ENCODE assay signal across 18 cellular contexts in the genomic region with DNA sequence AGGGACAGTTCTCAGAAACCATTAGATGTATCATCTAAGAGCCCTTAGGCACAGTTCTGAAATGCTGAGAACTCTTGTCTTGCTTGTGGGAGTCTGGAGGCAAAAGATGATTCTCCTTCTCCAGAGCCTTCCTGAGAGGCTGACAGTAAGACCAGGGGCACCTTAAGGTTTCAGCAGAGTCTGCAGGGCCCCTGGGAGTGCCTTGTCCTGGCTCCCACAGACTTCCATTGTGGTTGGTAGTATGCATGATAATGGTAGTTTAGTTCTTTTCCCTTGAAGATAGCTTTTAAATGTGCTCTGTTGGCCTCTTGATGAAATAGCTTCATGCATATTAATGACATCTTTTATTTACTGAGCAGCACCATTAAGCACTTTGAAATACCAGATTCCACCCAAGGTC.
DNase-seq lines count a peak whose midpoint lies in the region; ATAC-seq and TF ChIP-seq lines count a peak whose summit lies in the region.
"Had no signal": no experiment of that assay in that cellular context is flagged by ENCODE, and none has a peak within 500 bp of the region (broad histone marks: within the 10 kb centered on the region; RNA-seq: fewer than 3 reads in every experiment).

No MANE protein-coding gene starts in this region.

- TF ChIP-seq POLR2A in IMR-90 (IDR thresholded peaks at IDR 0.05; ENCODE audit: low read depth, low read length): no peak

- H3K4me1 Mint-ChIP-seq in brain (peaks cover 35% of the 10 kb centered on the region), glutamatergic neuron (ENCODE audit: low read depth, unreplicated experiment) (peaks cover 2% of the 10 kb centered on the region)
- H3K4me1 Mint-ChIP-seq: CD4-positive, alpha-beta memory T cell had no signal

- H3K9me1 ChIP-seq in IMR-90 (ENCODE audit: insufficient read depth, low read length): 0 out of 2 replicates have a peak, but pooled peaks cover 4% of the 10 kb centered on the region

- H3K36me3 ChIP-seq in IMR-90 (ENCODE audit: control insufficient read depth, insufficient read depth, low read length) (no peaks in the 10 kb centered on the region), neuronal stem cell (replicated peaks in 1 of 2; ENCODE audit: control insufficient read depth in 2 of 2, insufficient read depth in 2 of 2, low read length in 2 of 2) (no peaks in the 10 kb centered on the region)
- H3K36me3 ChIP-seq: HAP-1 had no signal

- H2BK20ac ChIP-seq in IMR-90 (ENCODE audit: low read depth, low read length): no peak overlapping the region

- no peak overlapping the region for H3K56ac ChIP-seq in IMR-90 (ENCODE audit: extremely low read depth, insufficient read depth, low read length)

- H3K79me1 ChIP-seq in IMR-90 (ENCODE audit: low read depth in 1 of 2, low read length in 2 of 2) (no peaks in the 10 kb centered on the region), neuronal stem cell (ENCODE audit: low read depth, low read length) (no peaks in the 10 kb centered on the region)

- H2BK5ac ChIP-seq in IMR-90 (ENCODE audit: low read depth, low read length, poor library complexity, severe bottlenecking) (no peak overlapping the region), neuronal stem cell (ENCODE audit: low read length) (no peak overlapping the region)

- H3K9me3 Mint-ChIP-seq in brain (no peaks in the 10 kb centered on the region), glutamatergic neuron (ENCODE audit: unreplicated experiment) (peaks cover 3% of the 10 kb centered on the region)

- H3K4me3 Mint-ChIP-seq in brain (no peak overlapping the region), glutamatergic neuron (ENCODE audit: unreplicated experiment) (peak overlapping the region; percentile 53)
- H3K4me3 Mint-ChIP-seq: CD4-positive, alpha-beta memory T cell had no signal

- no peak overlapping the region for H2AFZ ChIP-seq in IMR-90 (replicated peaks; ENCODE audit: low read length, poor library complexity)
- H2AFZ ChIP-seq in neuronal stem cell (ENCODE audit: low read length): peak overlapping the region; percentile 30

- no peak for ATAC-seq in IMR-90 (ENCODE audit: low read depth)
- ATAC-seq: GM12878 had no signal

- H3K14ac ChIP-seq in IMR-90 (replicated peaks; ENCODE audit: low read depth, low read length) (no peak overlapping the region), neuronal stem cell (ENCODE audit: low read length) (no peak overlapping the region)

- no peak overlapping the region for H3K4me3 ChIP-seq in IMR-90 (ENCODE audit: insufficient read depth, low read depth, low read length)
- H3K4me3 ChIP-seq in neuronal stem cell (ENCODE audit: low read length in 2 of 2): no peak overlapping the region
- H3K4me3 ChIP-seq: GM12878, HAP-1 had no signal

- H3K27ac Mint-ChIP-seq in brain (peak overlapping the region; percentile 30 to 95 (median 81)), glutamatergic neuron (ENCODE audit: unreplicated experiment) (peak overlapping the region; percentile 44)

- no peak for TF ChIP-seq CTCF in IMR-90 (conservative IDR thresholded peaks at IDR 0.05; ENCODE audit: low read depth, low read length)
- no peak for TF ChIP-seq CTCF in brain (conservative IDR thresholded peaks at IDR 0.05)
- no peak for TF ChIP-seq CTCF in glutamatergic neuron (IDR thresholded peaks at IDR 0.05; ENCODE audit: partially characterized antibody, unreplicated experiment)
- no peak for TF ChIP-seq CTCF in RWPE1 (conservative IDR thresholded peaks at IDR 0.05; ENCODE audit: low read depth)

- H3K27me3 Mint-ChIP-seq in brain (no peaks in the 10 kb centered on the region), glutamatergic neuron (ENCODE audit: unreplicated experiment) (no peaks in the 10 kb centered on the region)

- H3K9me3 ChIP-seq in IMR-90 (ENCODE audit: control insufficient read depth, insufficient read depth, low read length): no peaks in the 10 kb centered on the region
- H3K9me3 ChIP-seq in neuronal stem cell (replicated peaks in 1 of 2; ENCODE audit: control insufficient read depth in 2 of 2, insufficient read depth in 1 of 2, low read depth in 1 of 2, low read length in 2 of 2): no peaks in the 10 kb centered on the region
- H3K9me3 ChIP-seq: HAP-1 had no signal

- H3K27me3 ChIP-seq in IMR-90 (ENCODE audit: control insufficient read depth, insufficient read depth, low read length) (peaks cover 4% of the 10 kb centered on the region), neuronal stem cell (ENCODE audit: control insufficient read depth in 3 of 3, insufficient read depth in 3 of 3, low read depth in 1 of 3, low read length in 3 of 3) (no peaks in the 10 kb centered on the region)

- H3K9ac ChIP-seq in IMR-90 (ENCODE audit: low read depth, low read length) (no peak overlapping the region), neuronal stem cell (ENCODE audit: low read depth, low read length, poor library complexity) (no peak overlapping the region)

- H2BK15ac ChIP-seq in IMR-90 (ENCODE audit: low read depth, low read length): no peak overlapping the region
- H2BK15ac ChIP-seq in neuronal stem cell (ENCODE audit: low read length): no peak overlapping the region

- no TSS peak for BruUV-seq in IMR-90 (replicated peaks; lab: Mats Ljungman, UMichigan)

- no peak overlapping the region for H4K8ac ChIP-seq in IMR-90 (ENCODE audit: low read depth in 2 of 2, low read length in 2 of 2)
- H4K8ac ChIP-seq in neuronal stem cell (ENCODE audit: low read depth, low read length): no peak overlapping the region

- H3K4me1 ChIP-seq in IMR-90 (ENCODE audit: control insufficient read depth, insufficient read depth, low read length) (peaks cover 6% of the 10 kb centered on the region), neuronal stem cell (ENCODE audit: control insufficient read depth in 2 of 2, insufficient read depth in 1 of 2, low read depth in 1 of 2, low read length in 2 of 2) (peaks cover 0 to 20% of the 10 kb centered on the region in 2 donors)
- H3K4me1 ChIP-seq: HAP-1 had no signal

- TF ChIP-seq RAD21 in IMR-90 (IDR thresholded peaks at IDR 0.05; ENCODE audit: low read length): no peak

- no peak overlapping the region for H4K91ac ChIP-seq in IMR-90 (ENCODE audit: insufficient read depth, low read depth, low read length)
- no peak overlapping the region for H4K91ac ChIP-seq in neuronal stem cell (ENCODE audit: low read depth, low read length, poor library complexity)

- no peak overlapping the region for H2BK120ac ChIP-seq in IMR-90 (ENCODE audit: low read depth, low read length)
- H2BK120ac ChIP-seq in neuronal stem cell (ENCODE audit: low read depth, low read length): no peak overlapping the region

- intact Hi-C loops in IMR-90 (cut with micrococcal nuclease): loop anchor here (10.0 kb wide), 1 partner anchor 1573 kb away; no protein-coding TSS in a partner anchor

- DNase-seq in IMR-90: no peak
- DNase-seq in glutamatergic neuron: no peak
- DNase-seq in neuronal stem cell (ENCODE audit: low spot score): no peak
- no peak for DNase-seq in RWPE1 (ENCODE audit: low spot score)
- DNase-seq in NCI-H524 (lab: John Stamatoyannopoulos, UW): no peak
- DNase-seq in occipital lobe (lab: John Stamatoyannopoulos, UW): no peak
- no peak for DNase-seq in midbrain (lab: John Stamatoyannopoulos, UW)
- DNase-seq: C1 segment of cervical spinal cord; Calu3; CD4-positive, alpha-beta memory T cell; COR-L47; DMS53; EL; GDM1; GOT3 had no signal

- H4K20me1 ChIP-seq in IMR-90 (ENCODE audit: insufficient read depth, low read length): no peaks in the 10 kb centered on the region

- no peak overlapping the region for H2AK9ac ChIP-seq in IMR-90 (replicated peaks; ENCODE audit: low read depth, low read length, poor library complexity)

- H3K4ac ChIP-seq in IMR-90 (ENCODE audit: low read depth, low read length) (no peak overlapping the region), neuronal stem cell (ENCODE audit: low read length) (no peak overlapping the region)

- H3K27ac ChIP-seq in IMR-90 (ENCODE audit: insufficient read depth, low read length) (no peak overlapping the region), neuronal stem cell (replicated peaks; ENCODE audit: low read length) (no peak overlapping the region), RWPE1 (no peak overlapping the region)

- H3K36me3 Mint-ChIP-seq in brain: no peaks in the 10 kb centered on the region
- no peaks in the 10 kb centered on the region for H3K36me3 Mint-ChIP-seq in glutamatergic neuron (ENCODE audit: unreplicated experiment)
- H3K36me3 Mint-ChIP-seq: CD4-positive, alpha-beta memory T cell had no signal

- CTCF ChIA-PET in IMR-90 (lab: Yijun Ruan, JAX): no interaction called here
- CTCF ChIA-PET in RWPE1 (lab: Yijun Ruan, JAX): interaction anchor here (0.6 kb wide), 1 partner anchor 18 kb away, joined by 3 read pairs; no protein-coding TSS in a partner anchor

- H4K5ac ChIP-seq in IMR-90 (ENCODE audit: low read depth, low read length): no peak overlapping the region

- H3K18ac ChIP-seq in IMR-90 (ENCODE audit: low read depth, low read length) (peak overlapping the region; percentile 64; the same call in 1 of the 2 replicates), neuronal stem cell (ENCODE audit: low read length) (no peak overlapping the region)

- H2AK5ac ChIP-seq in IMR-90 (ENCODE audit: low read depth, low read length) (no peak overlapping the region), neuronal stem cell (ENCODE audit: low read depth, low read length) (no peak overlapping the region)

- POLR2A ChIA-PET in IMR-90 (lab: Charles Lee; ENCODE audit: unreplicated experiment): no interaction called here
- POLR2A ChIA-PET in RWPE1 (lab: Yijun Ruan, JAX; ENCODE audit: low non-redundant PET): no interaction called here

- no peak overlapping the region for H2BK12ac ChIP-seq in neuronal stem cell (ENCODE audit: low read length)

- dilution Hi-C loops in IMR-90 (cut with HindIII; ENCODE audit: low sequenced_read_pairs, unreplicated experiment): no loop called here

- H3K23ac ChIP-seq in IMR-90 (ENCODE audit: low read depth, low read length) (no peak overlapping the region), neuronal stem cell (ENCODE audit: low read depth, low read length, poor library complexity) (no peak overlapping the region)

- in situ Hi-C loops in IMR-90 (cut with MboI; ENCODE audit: low sequenced_read_pairs): no loop called here

- H3K4me2 ChIP-seq in IMR-90 (ENCODE audit: low read depth, low read length) (no peak overlapping the region), neuronal stem cell (ENCODE audit: insufficient read depth, low read length, poor library complexity, severe bottlenecking) (no peak overlapping the region)

TF ChIP-seq in IMR-90, 13 proteins besides CTCF, POLR2A, EP300 and RAD21 (continues in another document):
- TF ChIP-seq MXI1 (IDR thresholded peaks at IDR 0.05; ENCODE audit: borderline replicate concordance, low read depth, low read length) (no peak), SMC3 (IDR thresholded peaks at IDR 0.05; ENCODE audit: low read depth, low read length) (no peak), CEBPB (IDR thresholded peaks at IDR 0.05; ENCODE audit: low read depth, low read length) (no peak), NFE2L2 (IDR thresholded peaks at IDR 0.05; ENCODE audit: low read depth, low read length) (no peak), RCOR1 (IDR thresholded peaks at IDR 0.05; ENCODE audit: insufficient replicate concordance, low read length) (no peak)
